7 cellular contexts compared by ENCODE assay signal in genomic region chr16:85463228-85463611, GRCh38.
A peak's percentile ranks its signal among the peaks of the same experiment; 100 is the strongest.
DNase-seq lines count a peak whose midpoint lies in the region; ATAC-seq and TF ChIP-seq lines count a peak whose summit lies in the region.

No MANE protein-coding gene starts in this region.

- in situ Hi-C loops in gastrocnemius medialis (cut with MboI; ENCODE audit: low sequenced_read_pairs in 4 of 4), result no loop called here

- H3K27me3 Mint-ChIP-seq in Caco-2 (ENCODE audit: insufficient read depth, unreplicated experiment), result no peaks in the 10 kb centered on the region

- no peak for TF ChIP-seq EP300 in esophagus muscularis mucosa (IDR thresholded peaks at IDR 0.05)

- H3K36me3 ChIP-seq in Caco-2 (ENCODE audit: control insufficient read depth, insufficient read depth, low read length) (no peaks in the 10 kb centered on the region), esophagus muscularis mucosa (no peaks in the 10 kb centered on the region), gastrocnemius medialis (no peaks in the 10 kb centered on the region)

- POLR2A ChIA-PET in Caco-2 (lab: Charles Lee), result no interaction called here

- TF ChIP-seq POLR2A in NB4 (IDR thresholded peaks at IDR 0.05; ENCODE audit: extremely low read depth, insufficient read length) (no peak), esophagus muscularis mucosa (IDR thresholded peaks at IDR 0.05; ENCODE audit: low read depth) (no peak), gastrocnemius medialis (IDR thresholded peaks at IDR 0.05) (no peak)

- H3K4me1 Mint-ChIP-seq in Caco-2 (ENCODE audit: low read depth, unreplicated experiment), result peaks cover 23% of the 10 kb centered on the region

- no TSS peak for BruUV-seq in Caco-2 (replicated peaks; lab: Mats Ljungman, UMichigan)

- TF ChIP-seq CTCF in Caco-2 (IDR thresholded peaks at IDR 0.05; ENCODE audit: insufficient read depth in 1 of 2, low read depth in 1 of 2, low read length in 1 of 2, severe bottlenecking in 1 of 2, unreplicated experiment in 1 of 2), result no peak
- TF ChIP-seq CTCF in NB4 (IDR thresholded peaks at IDR 0.05; ENCODE audit: low read depth, low read length), result no peak
- no peak for TF ChIP-seq CTCF in esophagus muscularis mucosa (IDR thresholded peaks at IDR 0.05)
- no peak for TF ChIP-seq CTCF in gastrocnemius medialis (IDR thresholded peaks at IDR 0.05 in 4 of 5, conservative IDR thresholded peaks at IDR 0.05 in 1 of 5)

- no peak overlapping the region for H3K27ac Mint-ChIP-seq in Caco-2 (ENCODE audit: unreplicated experiment)

- ATAC-seq in gastrocnemius medialis (no peak), GM18867 (IDR thresholded peaks at IDR 0.05; ENCODE audit: unreplicated experiment) (no peak)

- H3K4me3 ChIP-seq in Caco-2 (ENCODE audit: low read depth, low read length) (peak overlapping the region; percentile 40), NB4 (ENCODE audit: low read depth, low read length) (no peak overlapping the region), esophagus muscularis mucosa (peak overlapping the region; percentile 49 to 59 (median 50)), gastrocnemius medialis (peak overlapping the region; percentile 15 to 40 (median 30))

- DNase-seq in Caco-2 (peak in 1 of 2 experiments; percentile 29), NB4 (ENCODE audit: low read depth) (peak; percentile 76), esophagus muscularis mucosa (ENCODE audit: extremely low spot score) (no peak), gastrocnemius medialis (no peak), NCI-H2081 (lab: John Stamatoyannopoulos, UW) (no peak), NCI-H2029 treated with DMSO at 0.1 percent for 48 hours (lab: John Stamatoyannopoulos, UW) (no peak)

- 62% methylated on average over 3 of the region's 17 CpGs for WGBS in esophagus muscularis mucosa

- H3K27me3 ChIP-seq in Caco-2 (replicated peaks; ENCODE audit: control insufficient read depth, insufficient read depth, low read length) (no peaks in the 10 kb centered on the region), esophagus muscularis mucosa (peaks cover 0 to 12% (median 0%) of the 10 kb centered on the region in 4 donors), gastrocnemius medialis (no peaks in the 10 kb centered on the region)

- no peaks in the 10 kb centered on the region for H3K9me3 Mint-ChIP-seq in Caco-2 (ENCODE audit: unreplicated experiment)

- intact Hi-C loops in Caco-2 (cut with micrococcal nuclease; ENCODE audit: unreplicated experiment) (no loop called here), esophagus muscularis mucosa (cut with DNase I) (no loop called here), gastrocnemius medialis (cut with DNase I; ENCODE audit: low total_unique reads) (loop anchor here (5.0 kb wide), 1 partner anchor 94 kb away; no protein-coding TSS in a partner anchor)

- CTCF ChIA-PET in Caco-2 (lab: Charles Lee), result no interaction called here

- no peak overlapping the region for H3K27ac ChIP-seq in esophagus muscularis mucosa (replicated peaks in 1 of 4)
- H3K27ac ChIP-seq in gastrocnemius medialis, result no peak overlapping the region

- peak overlapping the region; percentile 69 for H3K4me3 Mint-ChIP-seq in Caco-2 (ENCODE audit: unreplicated experiment)

- peaks cover 36% of the 10 kb centered on the region for H3K4me1 ChIP-seq in Caco-2
- H3K4me1 ChIP-seq in esophagus muscularis mucosa, result peaks cover 59 to 67% (median 63%) of the 10 kb centered on the region in 4 donors
- peaks cover 39 to 48% of the 10 kb centered on the region in 2 donors for H3K4me1 ChIP-seq in gastrocnemius medialis

- H3K9me3 ChIP-seq in Caco-2 (no peaks in the 10 kb centered on the region), esophagus muscularis mucosa (no peaks in the 10 kb centered on the region), gastrocnemius medialis (no peaks in the 10 kb centered on the region)

- H3K36me3 Mint-ChIP-seq in Caco-2 (ENCODE audit: insufficient read depth, unreplicated experiment), result no peaks in the 10 kb centered on the region
